In genomic region chr6:46104209-46104608, GRCh38 we compare ENCODE assay signal across 19 cellular contexts.
DNase-seq lines count a peak whose midpoint lies in the region; ATAC-seq and TF ChIP-seq lines count a peak whose summit lies in the region.
"Had no signal": no experiment of that assay in that cellular context is flagged by ENCODE, and none has a peak within 500 bp of the region (broad histone marks: within the 10 kb centered on the region; RNA-seq: fewer than 3 reads in every experiment).

No MANE protein-coding gene starts in this region.

- H3K4me3 Mint-ChIP-seq in activated naive CD8-positive, alpha-beta T cell treated with anti-CD3 and anti-CD28 coated beads, Interleukin-2, amount 50 U/mL, for 24 hours: no peak overlapping the region
- H3K4me3 Mint-ChIP-seq: activated CD4-positive, alpha-beta memory T cell treated with anti-CD3 and anti-CD28 coated beads for 36 hours; activated naive CD8-positive, alpha-beta T cell treated with anti-CD3 and anti-CD28 coated beads for 36 hours; activated T-cell treated with anti-CD3 and anti-CD28 coated beads, Interleukin-2, amount 50 U/mL, for 24 hours; stimulated activated naive B cell treated with anti-CD40 and anti-IgM and Interleukin-4, amounts not matched to agents 10 μg/mL and 1 μg/mL and 100 μg/mL, for 72 hours had no signal

- H3K36me3 Mint-ChIP-seq in activated naive CD8-positive, alpha-beta T cell treated with anti-CD3 and anti-CD28 coated beads, Interleukin-2, amount 50 U/mL, for 24 hours (ENCODE audit: low read depth): peaks cover 2% of the 10 kb centered on the region

- peaks cover 8% of the 10 kb centered on the region for H3K9me3 Mint-ChIP-seq in activated naive CD8-positive, alpha-beta T cell treated with anti-CD3 and anti-CD28 coated beads, Interleukin-2, amount 50 U/mL, for 24 hours

- peaks cover 36% of the 10 kb centered on the region for H3K4me1 Mint-ChIP-seq in activated naive CD8-positive, alpha-beta T cell treated with anti-CD3 and anti-CD28 coated beads, Interleukin-2, amount 50 U/mL, for 24 hours

- ATAC-seq in GM19351 (IDR thresholded peaks at IDR 0.05; ENCODE audit: unreplicated experiment): peak; percentile 77
- peak; percentile 55 for ATAC-seq in HG02852 (IDR thresholded peaks at IDR 0.05; ENCODE audit: unreplicated experiment)
- ATAC-seq in HG03039 (IDR thresholded peaks at IDR 0.05; ENCODE audit: unreplicated experiment): no peak
- ATAC-seq in activated naive CD8-positive, alpha-beta T cell treated with anti-CD3 and anti-CD28 coated beads, Interleukin-2, amount 50 U/mL, for 24 hours: no peak
- no peak for ATAC-seq in HG03571 (IDR thresholded peaks at IDR 0.05; ENCODE audit: unreplicated experiment)
- ATAC-seq: K562; stimulated activated naive B cell treated with anti-CD40 and anti-IgM and Interleukin-4, amounts not matched to agents 10 μg/mL and 1 μg/mL and 100 μg/mL, for 72 hours had no signal

- H2AFZ ChIP-seq in MM.1S (ENCODE audit: low read length): peak overlapping the region; percentile 65

- peak overlapping the region; percentile 73; the same call in 1 of the 2 replicates for H3K27ac ChIP-seq in MM.1S (ENCODE audit: low read length)
- H3K27ac ChIP-seq: BLaER1 treated with 17β-estradiol and CSF1 and Interleukin-3, amounts not matched to agents 10 nM and 100 nM; VCaP had no signal

- peak overlapping the region; percentile 5; the same call in 1 of the 2 replicates for H3K4me3 ChIP-seq in MM.1S (ENCODE audit: low read length)
- H3K4me3 ChIP-seq: BLaER1 treated with 17β-estradiol and CSF1 and Interleukin-3, amounts not matched to agents 10 nM and 100 nM; K562; lung had no signal

- no peaks in the 10 kb centered on the region for H3K79me2 ChIP-seq in MM.1S (ENCODE audit: low read length)

- H3K9ac ChIP-seq in MM.1S (ENCODE audit: low read length): peak overlapping the region; percentile 32; the same call in 1 of the 2 replicates
- H3K9ac ChIP-seq: BLaER1 treated with 17β-estradiol and CSF1 and Interleukin-3, amounts not matched to agents 10 nM and 100 nM had no signal

- no peak for TF ChIP-seq CTCF in GM10266 (IDR thresholded peaks at IDR 0.05; ENCODE audit: control insufficient read depth, insufficient read depth, low read depth, missing control alignments)
- no peak for TF ChIP-seq CTCF in MM.1S (IDR thresholded peaks at IDR 0.05; ENCODE audit: low read length)

- H3K36me3 ChIP-seq in MM.1S (replicated peaks; ENCODE audit: insufficient read depth, low read length): no peaks in the 10 kb centered on the region
- H3K36me3 ChIP-seq: BLaER1 treated with 17β-estradiol and CSF1 and Interleukin-3, amounts not matched to agents 10 nM and 100 nM had no signal

- no peaks in the 10 kb centered on the region for H3K9me2 ChIP-seq in MM.1S (replicated peaks; ENCODE audit: insufficient read depth, low read length)

- no peaks in the 10 kb centered on the region for H3K27me3 ChIP-seq in MM.1S (replicated peaks; ENCODE audit: insufficient read depth, low read length)
- H3K27me3 ChIP-seq: BLaER1 treated with 17β-estradiol and CSF1 and Interleukin-3, amounts not matched to agents 10 nM and 100 nM had no signal

- peak overlapping the region; percentile 52 for H3K4me2 ChIP-seq in MM.1S (ENCODE audit: low read depth, low read length)
- H3K4me2 ChIP-seq: BLaER1 treated with 17β-estradiol and CSF1 and Interleukin-3, amounts not matched to agents 10 nM and 100 nM had no signal

- H3K27ac Mint-ChIP-seq in activated naive CD8-positive, alpha-beta T cell treated with anti-CD3 and anti-CD28 coated beads, Interleukin-2, amount 50 U/mL, for 24 hours: no peak overlapping the region
- H3K27ac Mint-ChIP-seq: activated CD4-positive, alpha-beta memory T cell treated with anti-CD3 and anti-CD28 coated beads for 36 hours; activated naive CD8-positive, alpha-beta T cell treated with anti-CD3 and anti-CD28 coated beads for 36 hours; activated T-cell treated with anti-CD3 and anti-CD28 coated beads, Interleukin-2, amount 50 U/mL, for 24 hours; stimulated activated naive B cell treated with anti-CD40 and anti-IgM and Interleukin-4, amounts not matched to agents 10 μg/mL and 1 μg/mL and 100 μg/mL, for 72 hours had no signal

- no peaks in the 10 kb centered on the region for H3K9me3 ChIP-seq in MM.1S (replicated peaks; ENCODE audit: insufficient read depth, low read length)

- H3K4me1 ChIP-seq in MM.1S (ENCODE audit: low read length): peaks cover 30% of the 10 kb centered on the region
- H3K4me1 ChIP-seq: BLaER1 treated with 17β-estradiol and CSF1 and Interleukin-3, amounts not matched to agents 10 nM and 100 nM had no signal

- H3F3A ChIP-seq in MM.1S (ENCODE audit: insufficient read depth, low read length): 0 out of 2 replicates have a peak, but pooled peaks cover 4% of the 10 kb centered on the region

- DNase-seq in GM10266 (ENCODE audit: extremely low spot score): peak; percentile 29
- DNase-seq in MM.1S: peak; percentile 48
- no peak for DNase-seq in activated naive CD8-positive, alpha-beta T cell treated with anti-CD3 and anti-CD28 coated beads, Interleukin-2, amount 50 U/mL, for 24 hours
- DNase-seq in hypothalamus (lab: John Stamatoyannopoulos, UW): no peak
- DNase-seq: activated CD4-positive, alpha-beta memory T cell treated with anti-CD3 and anti-CD28 coated beads for 36 hours; activated naive CD8-positive, alpha-beta T cell treated with anti-CD3 and anti-CD28 coated beads for 36 hours; activated T-cell treated with anti-CD3 and anti-CD28 coated beads, Interleukin-2, amount 50 U/mL, for 24 hours; NCI-H2107; posterior cingulate gyrus; stimulated activated naive B cell treated with anti-CD40 and anti-IgM and Interleukin-4, amounts not matched to agents 10 μg/mL and 1 μg/mL and 100 μg/mL, for 72 hours; trophoblast cell had no signal

- no peaks in the 10 kb centered on the region for H3K27me3 Mint-ChIP-seq in activated naive CD8-positive, alpha-beta T cell treated with anti-CD3 and anti-CD28 coated beads, Interleukin-2, amount 50 U/mL, for 24 hours
- H3K27me3 Mint-ChIP-seq: activated CD4-positive, alpha-beta memory T cell treated with anti-CD3 and anti-CD28 coated beads for 36 hours; activated naive CD8-positive, alpha-beta T cell treated with anti-CD3 and anti-CD28 coated beads for 36 hours; activated T-cell treated with anti-CD3 and anti-CD28 coated beads, Interleukin-2, amount 50 U/mL, for 24 hours; stimulated activated naive B cell treated with anti-CD40 and anti-IgM and Interleukin-4, amounts not matched to agents 10 μg/mL and 1 μg/mL and 100 μg/mL, for 72 hours had no signal

- no peaks in the 10 kb centered on the region for H4K20me1 ChIP-seq in MM.1S (ENCODE audit: insufficient read depth, low read length)
- H4K20me1 ChIP-seq: BLaER1 treated with 17β-estradiol and CSF1 and Interleukin-3, amounts not matched to agents 10 nM and 100 nM had no signal

Comparison
In these comparisons a context has a peak if more than half of its experiments do, and no peak if none do; other contexts are left out.
1. DNase-seq: peak in GM10266 (single experiment) and MM.1S (single experiment); none in activated naive CD8-positive, alpha-beta T cell treated with anti-CD3 and anti-CD28 coated beads, Interleukin-2, amount 50 U/mL, for 24 hours (single experiment) and hypothalamus (0 of 51).
2. ATAC-seq: peak in GM19351 (single experiment) and HG02852 (single experiment); none in HG03039 (single experiment), activated naive CD8-positive, alpha-beta T cell treated with anti-CD3 and anti-CD28 coated beads, Interleukin-2, amount 50 U/mL, for 24 hours (single experiment) and HG03571 (single experiment).